2 cellular contexts compared by ENCODE assay signal in genomic region chr3:46521096-46521495, GRCh38.
TF ChIP-seq lines count a peak whose summit lies in the region.

No MANE protein-coding gene starts in this region.

TF ChIP-seq in endothelial cell of umbilical vein, 7 proteins besides CTCF, POLR2A, EP300 and RAD21:
- TF ChIP-seq POLR2AphosphoS5 (IDR thresholded peaks at IDR 0.05; ENCODE audit: insufficient read depth, low read depth, low read length) (no peak), FOS (IDR thresholded peaks at IDR 0.05; ENCODE audit: borderline replicate concordance, insufficient read depth, low read length) (peak; percentile 80)

TF ChIP-seq in GM23338, 12 proteins besides CTCF, POLR2A, EP300 and RAD21:
- TF ChIP-seq JUNB (IDR thresholded peaks at IDR 0.05; ENCODE audit: unreplicated experiment) (no peak), STAT1 (IDR thresholded peaks at IDR 0.05; ENCODE audit: unreplicated experiment) (no peak), ZNF114 (CRISPR knock-in tag; IDR thresholded peaks at IDR 0.05) (no peak), ZNF462 (CRISPR knock-in tag; IDR thresholded peaks at IDR 0.05) (no peak), POLR2AphosphoS5 (IDR thresholded peaks at IDR 0.05; ENCODE audit: low read depth) (no peak), REST (IDR thresholded peaks at IDR 0.05; ENCODE audit: unreplicated experiment) (no peak), ZNF331 (CRISPR knock-in tag; IDR thresholded peaks at IDR 0.05; ENCODE audit: low read depth) (no peak), ETS1 (IDR thresholded peaks at IDR 0.05) (no peak), NANOG (IDR thresholded peaks at IDR 0.05; ENCODE audit: borderline replicate concordance) (no peak), EZH2phosphoT487 (IDR thresholded peaks at IDR 0.05; ENCODE audit: unreplicated experiment) (no peak), EZH2 (IDR thresholded peaks at IDR 0.05; ENCODE audit: low read depth, unreplicated experiment) (no peak), CREB1 (CRISPR knock-in tag; IDR thresholded peaks at IDR 0.05; ENCODE audit: low read depth) (no peak)
